ENCODE assay signal across 9 cellular contexts in genomic region chr1:113975211-113975895, GRCh38. TPM values are rescaled to one million over a fixed set of nuclear protein-coding genes. Genes with fewer than 3 reads are reported as not detected.
A peak's percentile ranks its signal among the peaks of the same experiment; 100 is the strongest.
DNase-seq lines count a peak whose midpoint lies in the region; ATAC-seq lines count a peak whose summit lies in the region.
"Had no signal": no experiment of that assay in that cellular context is flagged by ENCODE, and none has a peak within 500 bp of the region (broad histone marks: within the 10 kb centered on the region; RNA-seq: fewer than 3 reads in every experiment).

No MANE protein-coding gene starts in this region.

- H3K9me3 Mint-ChIP-seq in activated CD4-positive, alpha-beta T cell treated with anti-CD3 and anti-CD28 coated beads for 36 hours (ENCODE audit: low read depth): no peaks in the 10 kb centered on the region
- H3K9me3 Mint-ChIP-seq in stimulated activated effector memory CD8-positive, alpha-beta T cell treated with anti-CD3 and anti-CD28 coated beads, Interleukin-12 subunit alpha, Interleukin-12 subunit beta, amount 100 ng/mL, for 72 hours: no peaks in the 10 kb centered on the region

- POLR2A ChIA-PET in activated CD4-positive, alpha-beta T cell treated with anti-CD3 and anti-CD28 coated beads for 36 hours (lab: Charles Lee): interaction anchor here (0.8 to 1.0 kb wide), 2 partner anchors 44 to 46 kb away, joined by 3 read pairs; partner anchors contain the start of gene HIPK1

- H3K27ac Mint-ChIP-seq in activated CD4-positive, alpha-beta T cell treated with anti-CD3 and anti-CD28 coated beads for 36 hours: no peak overlapping the region
- H3K27ac Mint-ChIP-seq in stimulated activated effector memory CD8-positive, alpha-beta T cell treated with anti-CD3 and anti-CD28 coated beads, Interleukin-12 subunit alpha, Interleukin-12 subunit beta, amount 100 ng/mL, for 72 hours: peak overlapping the region; percentile 67

- H3K4me3 Mint-ChIP-seq in activated CD4-positive, alpha-beta T cell treated with anti-CD3 and anti-CD28 coated beads for 36 hours: no peak overlapping the region
- H3K4me3 Mint-ChIP-seq in stimulated activated effector memory CD8-positive, alpha-beta T cell treated with anti-CD3 and anti-CD28 coated beads, Interleukin-12 subunit alpha, Interleukin-12 subunit beta, amount 100 ng/mL, for 72 hours: peak overlapping the region; percentile 3

- H3K27me3 Mint-ChIP-seq in activated CD4-positive, alpha-beta T cell treated with anti-CD3 and anti-CD28 coated beads for 36 hours: no peaks in the 10 kb centered on the region

- peak; percentile 88 for ATAC-seq in activated CD4-positive, alpha-beta T cell treated with anti-CD3 and anti-CD28 coated beads for 36 hours
- ATAC-seq in stimulated activated effector memory CD8-positive, alpha-beta T cell treated with anti-CD3 and anti-CD28 coated beads, Interleukin-12 subunit alpha, Interleukin-12 subunit beta, amount 100 ng/mL, for 72 hours: peak; percentile 97
- no peak for ATAC-seq in HG03378 (IDR thresholded peaks at IDR 0.05; ENCODE audit: unreplicated experiment)

- peaks cover 32% of the 10 kb centered on the region for H3K36me3 Mint-ChIP-seq in activated CD4-positive, alpha-beta T cell treated with anti-CD3 and anti-CD28 coated beads for 36 hours (ENCODE audit: low read depth)
- peaks cover 84% of the 10 kb centered on the region for H3K36me3 Mint-ChIP-seq in stimulated activated effector memory CD8-positive, alpha-beta T cell treated with anti-CD3 and anti-CD28 coated beads, Interleukin-12 subunit alpha, Interleukin-12 subunit beta, amount 100 ng/mL, for 72 hours

- peaks cover 42% of the 10 kb centered on the region for H3K4me1 Mint-ChIP-seq in activated CD4-positive, alpha-beta T cell treated with anti-CD3 and anti-CD28 coated beads for 36 hours
- H3K4me1 Mint-ChIP-seq in stimulated activated effector memory CD8-positive, alpha-beta T cell treated with anti-CD3 and anti-CD28 coated beads, Interleukin-12 subunit alpha, Interleukin-12 subunit beta, amount 100 ng/mL, for 72 hours: peaks cover 52% of the 10 kb centered on the region

- intact Hi-C loops in activated CD4-positive, alpha-beta T cell treated with anti-CD3 and anti-CD28 coated beads for 36 hours (cut with DNase I, micrococcal nuclease): loop anchor here (5.0 to 10.0 kb wide), 6 partner anchors 43 to 1089 kb away; partner anchors contain the start of genes HIPK1 (in 1 of the 2) and SYT6 (in 1 of the 2)

- peak; percentile 35 for DNase-seq in activated CD4-positive, alpha-beta T cell treated with anti-CD3 and anti-CD28 coated beads for 36 hours
- DNase-seq in activated CD4-positive, alpha-beta T cell treated with anti-CD3 and anti-CD28 coated beads, Interleukin-2, amount 50 U/mL, for 4 hours: no peak
- DNase-seq in OCI-M1 (lab: John Stamatoyannopoulos, UW): peak; percentile 82
- DNase-seq in dedifferentiated amniotic fluid mesenchymal stem cell (ENCODE audit: extremely low spot score): peak; percentile 36
- no peak for DNase-seq in stimulated activated effector memory CD8-positive, alpha-beta T cell treated with anti-CD3 and anti-CD28 coated beads, Interleukin-12 subunit alpha, Interleukin-12 subunit beta, amount 100 ng/mL, for 72 hours (ENCODE audit: low spot score in 2 of 2)
- DNase-seq in NCI-H345 (lab: John Stamatoyannopoulos, UW): no peak
- DNase-seq in DMS 273 treated with DMSO at 0.1 percent for 48 hours (lab: John Stamatoyannopoulos, UW): no peak
- DNase-seq: mesendoderm had no signal

- CTCF ChIA-PET in activated CD4-positive, alpha-beta T cell treated with anti-CD3 and anti-CD28 coated beads for 36 hours (lab: Charles Lee): interaction anchor here (0.6 to 1.9 kb wide), 7 partner anchors 10 to 541 kb away, joined by 3 to 7 read pairs (median 3); no protein-coding TSS in a partner anchor

RNA-seq across cellular contexts. Expression of gene OLFML3, which starts 3.9 kb away (rescaled TPM):
- total RNA-seq in activated CD4-positive, alpha-beta T cell treated with anti-CD3 and anti-CD28 coated beads for 36 hours: under 1 TPM in 1 of 2 experiments, not detected in 1; 0.11 TPM

RNA-seq across cellular contexts. Expression of gene HIPK1, which starts 46.2 kb away (rescaled TPM):
- total RNA-seq in activated CD4-positive, alpha-beta T cell treated with anti-CD3 and anti-CD28 coated beads for 36 hours: 10 to 100 TPM; 42.2 to 50.3 TPM

Comparison
In these comparisons a context has a peak if more than half of its experiments do, and no peak if none do; other contexts are left out.
1. DNase-seq: peak in activated CD4-positive, alpha-beta T cell treated with anti-CD3 and anti-CD28 coated beads for 36 hours (single experiment), OCI-M1 (single experiment) and dedifferentiated amniotic fluid mesenchymal stem cell (single experiment); none in activated CD4-positive, alpha-beta T cell treated with anti-CD3 and anti-CD28 coated beads, Interleukin-2, amount 50 U/mL, for 4 hours (0 of 2), stimulated activated effector memory CD8-positive, alpha-beta T cell treated with anti-CD3 and anti-CD28 coated beads, Interleukin-12 subunit alpha, Interleukin-12 subunit beta, amount 100 ng/mL, for 72 hours (0 of 2), NCI-H345 (single experiment) and DMS 273 treated with DMSO at 0.1 percent for 48 hours (single experiment).